Comparison of ENCODE assay signal across 12 cellular contexts in the genomic region with DNA sequence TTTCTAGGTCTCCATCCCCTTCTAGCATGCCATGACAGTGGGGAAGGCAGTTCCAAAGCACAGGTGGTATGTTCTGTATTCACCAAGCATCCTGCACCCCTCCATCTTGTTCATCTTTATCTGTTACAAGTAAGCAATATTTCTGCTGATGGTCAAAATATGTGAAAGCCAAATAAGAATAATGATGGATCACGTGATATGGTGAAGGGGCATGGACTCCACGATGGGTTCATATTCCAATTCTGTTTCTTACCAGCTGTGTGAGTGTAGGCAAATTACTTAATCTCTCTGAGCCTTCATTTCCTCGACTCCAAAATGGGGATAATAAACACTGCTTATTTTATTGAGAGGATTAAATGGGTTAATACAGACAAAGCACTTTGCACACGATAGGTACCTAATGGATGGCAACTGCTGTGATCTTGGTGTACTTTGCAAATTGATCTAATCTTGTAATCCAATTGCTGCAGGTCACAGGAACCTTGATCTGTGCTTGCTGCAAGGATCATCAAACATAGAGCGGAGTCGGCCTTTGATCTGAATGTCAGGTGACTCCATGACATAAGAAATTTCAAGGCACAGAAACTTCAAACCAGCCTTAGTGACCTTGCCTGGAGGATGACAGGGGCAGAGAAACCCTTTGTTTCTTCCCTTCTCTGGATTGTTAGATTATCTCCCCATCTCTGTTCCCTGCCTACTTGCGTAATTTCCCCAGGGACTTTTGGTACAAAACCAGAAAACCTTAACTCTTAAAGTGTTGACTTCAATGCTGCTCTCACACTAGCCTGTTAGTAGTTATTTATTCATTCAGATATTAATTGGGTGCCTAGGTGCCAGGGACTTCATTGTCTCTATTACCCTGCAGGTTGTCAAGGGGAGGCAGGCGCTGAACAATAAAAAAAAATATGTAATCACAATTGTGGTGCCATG. TPM values are rescaled to one million over a fixed set of nuclear protein-coding genes. Genes with fewer than 3 reads are reported as not detected.
DNase-seq lines count a peak whose midpoint lies in the region; ATAC-seq, FAIRE-seq and TF ChIP-seq lines count a peak whose summit lies in the region.
"Had no signal": no experiment of that assay in that cellular context is flagged by ENCODE, and none has a peak within 500 bp of the region (broad histone marks: within the 10 kb centered on the region; RNA-seq: fewer than 3 reads in every experiment).

No MANE protein-coding gene starts in this region.

- RAD21 ChIA-PET in GM12878 (lab: Charles Lee; ENCODE audit: unreplicated experiment) = interaction anchor here (0.9 to 1.8 kb wide), 6 partner anchors 15 to 138 kb away, joined by 3 to 30 read pairs (median 6); a partner anchor contains a TSS

- peaks cover 11% of the 10 kb centered on the region for H3K36me3 ChIP-seq in CD4-positive, alpha-beta memory T cell (ENCODE audit: insufficient read depth, low read length)
- peaks cover 0 to 5% of the 10 kb centered on the region in 2 experiments for H3K36me3 ChIP-seq in GM12878 (ENCODE audit: control insufficient read depth in 2 of 2, insufficient read depth in 2 of 2, low read length in 1 of 2)
- peaks cover 0 to 11% (median 0%) of the 10 kb centered on the region in 3 experiments for H3K36me3 ChIP-seq in naive thymus-derived CD4-positive, alpha-beta T cell (ENCODE audit: control insufficient read depth in 2 of 3, insufficient read depth in 3 of 3, low read length in 3 of 3)
- H3K36me3 ChIP-seq in OCI-LY7 (ENCODE audit: insufficient read depth, low read length) = 0 out of 2 replicates have a peak, but pooled peaks cover 5% of the 10 kb centered on the region

- H3K4me2 ChIP-seq in GM12878 (ENCODE audit: control insufficient read depth, insufficient read depth) (no peak overlapping the region), OCI-LY7 (ENCODE audit: low read length) (no peak overlapping the region)

- ATAC-seq in GM12878 (peak; percentile 3; the same call in 2 of the 3 replicates), HG03354 (IDR thresholded peaks at IDR 0.05; ENCODE audit: poor library complexity, severe bottlenecking, unreplicated experiment) (no peak)
- ATAC-seq in naive thymus-derived CD4-positive, alpha-beta T cell = peak; percentile 65

- H3K27ac ChIP-seq in CD4-positive, alpha-beta memory T cell (ENCODE audit: low read depth, low read length) = no peak overlapping the region
- H3K27ac ChIP-seq in GM12878 (ENCODE audit: control insufficient read depth, insufficient read depth) (no peak overlapping the region), OCI-LY7 (ENCODE audit: low read depth, low read length, poor library complexity, severe bottlenecking) (no peak overlapping the region)
- no peak overlapping the region for H3K27ac ChIP-seq in naive thymus-derived CD4-positive, alpha-beta T cell (ENCODE audit: low read depth, low read length)

- CTCF ChIA-PET in CD4-positive, alpha-beta memory T cell (lab: Charles Lee; ENCODE audit: partially characterized antibody) = interaction anchor here (1.0 to 1.6 kb wide), 2 partner anchors 15 to 51 kb away, joined by 3 to 6 read pairs; no protein-coding TSS in a partner anchor
- CTCF ChIA-PET in GM12878 (lab: Yijun Ruan, JAX) (interaction anchor here (0.8 to 1.6 kb wide), 5 partner anchors 9 to 50 kb away, joined by 3 to 14 read pairs (median 3); a partner anchor contains a TSS), OCI-LY7 (lab: Charles Lee; ENCODE audit: unreplicated experiment) (no interaction called here)
- CTCF ChIA-PET in naive thymus-derived CD4-positive, alpha-beta T cell (lab: Charles Lee) = no interaction called here

- intact Hi-C loops in CD4-positive, alpha-beta memory T cell (cut with micrococcal nuclease) = no loop called here
- intact Hi-C loops in GM12878 (cut with micrococcal nuclease; ENCODE audit: unreplicated experiment) (no loop called here), OCI-LY7 (cut with micrococcal nuclease; ENCODE audit: unreplicated experiment) (no loop called here)
- intact Hi-C loops in naive thymus-derived CD4-positive, alpha-beta T cell (cut with micrococcal nuclease) = loop anchor here in 1 of 2 donors (1.0 kb wide), 1 partner anchor 26 kb away; a partner anchor contains a TSS

- BruUV-seq in GM12878 (replicated peaks; lab: Mats Ljungman, UMichigan) (no TSS peak), OCI-LY7 (replicated peaks; lab: Mats Ljungman, UMichigan) (no TSS peak)

- DNase-seq in CD4-positive, alpha-beta memory T cell = peak in 3 of 5 donors; percentile 10 to 59 (median 25)
- DNase-seq in GM12878 (ENCODE audit: low read depth, low spot score) (no peak), OCI-LY7 (ENCODE audit: low spot score) (no peak), middle frontal gyrus (ENCODE audit: extremely low spot score, low spot score) (no peak)
- DNase-seq in naive thymus-derived CD4-positive, alpha-beta T cell = peak in 7 of 9 donors; percentile 32 to 69 (median 48)
- DNase-seq: anterior cingulate cortex, Calu3, NCI-H524 treated with DMSO at 0.1 percent for 48 hours, right cardiac atrium had no signal

- no peak overlapping the region for H3K4me3 Mint-ChIP-seq in CD4-positive, alpha-beta memory T cell
- H3K4me3 Mint-ChIP-seq in naive thymus-derived CD4-positive, alpha-beta T cell = no peak overlapping the region

- H4K20me1 ChIP-seq in GM12878 (ENCODE audit: control insufficient read depth, insufficient read depth) = no peaks in the 10 kb centered on the region
- H4K20me1 ChIP-seq in OCI-LY7 (ENCODE audit: insufficient read depth, low read length) = no peaks in the 10 kb centered on the region

- H3K36me3 Mint-ChIP-seq in CD4-positive, alpha-beta memory T cell = peaks cover 11 to 16% of the 10 kb centered on the region in 2 donors
- peaks cover under 1 to 10% (median 8%) of the 10 kb centered on the region in 5 donors for H3K36me3 Mint-ChIP-seq in naive thymus-derived CD4-positive, alpha-beta T cell

- H3K27me3 Mint-ChIP-seq in CD4-positive, alpha-beta memory T cell = no peaks in the 10 kb centered on the region
- no peaks in the 10 kb centered on the region for H3K27me3 Mint-ChIP-seq in naive thymus-derived CD4-positive, alpha-beta T cell

- H3K27me3 ChIP-seq in CD4-positive, alpha-beta memory T cell (ENCODE audit: insufficient read depth, low read length) = no peaks in the 10 kb centered on the region
- no peaks in the 10 kb centered on the region for H3K27me3 ChIP-seq in GM12878 (replicated peaks in 1 of 2; ENCODE audit: control insufficient read depth in 2 of 2, insufficient read depth in 2 of 2, low read length in 1 of 2)
- no peaks in the 10 kb centered on the region for H3K27me3 ChIP-seq in naive thymus-derived CD4-positive, alpha-beta T cell (ENCODE audit: control insufficient read depth in 2 of 2, insufficient read depth in 2 of 2, low read length in 2 of 2)

- H3K9me3 ChIP-seq in CD4-positive, alpha-beta memory T cell (ENCODE audit: control insufficient read depth in 1 of 2, low read length in 2 of 2) = no peaks in the 10 kb centered on the region
- H3K9me3 ChIP-seq in GM12878 (replicated peaks; ENCODE audit: control insufficient read depth, insufficient read depth, low read length) (no peaks in the 10 kb centered on the region), OCI-LY7 (ENCODE audit: low read length) (no peaks in the 10 kb centered on the region)
- no peaks in the 10 kb centered on the region for H3K9me3 ChIP-seq in naive thymus-derived CD4-positive, alpha-beta T cell (ENCODE audit: control insufficient read depth in 2 of 3, low read length in 3 of 3)

- POLR2A ChIA-PET in CD4-positive, alpha-beta memory T cell (lab: Charles Lee; ENCODE audit: partially characterized antibody) = interaction anchor here (0.7 to 1.7 kb wide), 2 partner anchors 14 to 26 kb away, joined by 3 to 5 read pairs; a partner anchor contains a TSS
- POLR2A ChIA-PET in GM12878 (lab: Charles Lee) = interaction anchor here (0.6 to 2.0 kb wide), 5 partner anchors 10 to 139 kb away, joined by 3 to 28 read pairs (median 5); a partner anchor contains a TSS
- POLR2A ChIA-PET in naive thymus-derived CD4-positive, alpha-beta T cell (lab: Charles Lee) = interaction anchor here (1.4 kb wide), 1 partner anchor 26 kb away, joined by 3 read pairs; a partner anchor contains a TSS
- POLR2A ChIA-PET in OCI-LY7 (lab: Charles Lee) = interaction anchor here (0.6 to 1.6 kb wide), 4 partner anchors 8 to 328 kb away, joined by 3 to 6 read pairs (median 4); no protein-coding TSS in a partner anchor

- no peak for TF ChIP-seq EP300 in Ishikawa (IDR thresholded peaks at IDR 0.05; ENCODE audit: borderline replicate concordance)
- no peak for TF ChIP-seq EP300 in GM12878 (IDR thresholded peaks at IDR 0.05; ENCODE audit: borderline replicate concordance in 1 of 2, control insufficient read depth in 1 of 2, low read depth in 2 of 2, low read length in 2 of 2)

- H2AFZ ChIP-seq in GM12878 (ENCODE audit: control insufficient read depth, low read depth, low read length) (no peak overlapping the region), OCI-LY7 (ENCODE audit: low read length) (no peak overlapping the region)

- H3K9me2 ChIP-seq in OCI-LY7 (ENCODE audit: insufficient read depth, low read length) = no peaks in the 10 kb centered on the region

- 69% methylated on average over 8 of the region's 8 CpGs for WGBS in GM12878 (ENCODE audit: insufficient coverage, insufficient replicate concordance, low lambda C conversion rate, missing lambda C conversion rate)

- SMC1A ChIA-PET in GM12878 (lab: Charles Lee; ENCODE audit: uncharacterized antibody, unreplicated experiment) = interaction anchor here (0.5 to 2.8 kb wide), 10 partner anchors 16 to 209 kb away, joined by 3 to 27 read pairs (median 6); no protein-coding TSS in a partner anchor

- in situ Hi-C loops in GM12878 (cut with MboI) = no loop called here

- H3K27ac Mint-ChIP-seq in CD4-positive, alpha-beta memory T cell = peak overlapping the region in 5 of 7 donors; percentile 1 to 89 (median 47)
- peak overlapping the region in 4 of 9 donors; percentile 4 to 67 (median 47) for H3K27ac Mint-ChIP-seq in naive thymus-derived CD4-positive, alpha-beta T cell

- peaks cover 23 to 50% (median 39%) of the 10 kb centered on the region in 4 donors for H3K4me1 Mint-ChIP-seq in CD4-positive, alpha-beta memory T cell
- H3K4me1 Mint-ChIP-seq in naive thymus-derived CD4-positive, alpha-beta T cell = peaks cover 17 to 52% (median 40%) of the 10 kb centered on the region in 7 donors

- no peak overlapping the region for H3K4me3 ChIP-seq in CD4-positive, alpha-beta memory T cell (ENCODE audit: low read length in 2 of 2)
- H3K4me3 ChIP-seq in GM12878 (no peak overlapping the region), OCI-LY7 (ENCODE audit: low read depth, low read length, poor library complexity, severe bottlenecking) (no peak overlapping the region)
- H3K4me3 ChIP-seq in naive thymus-derived CD4-positive, alpha-beta T cell (ENCODE audit: low read length) = no peak overlapping the region

- H3K9me3 Mint-ChIP-seq in CD4-positive, alpha-beta memory T cell = peaks cover 0 to 2% (median 0%) of the 10 kb centered on the region in 8 donors
- no peaks in the 10 kb centered on the region for H3K9me3 Mint-ChIP-seq in naive thymus-derived CD4-positive, alpha-beta T cell

- H3K79me2 ChIP-seq in GM12878 (ENCODE audit: control insufficient read depth, insufficient read depth, low read length) (peaks cover 10% of the 10 kb centered on the region), OCI-LY7 (ENCODE audit: insufficient read depth, low read depth, low read length) (no peaks in the 10 kb centered on the region)

- no peak for TF ChIP-seq RAD21 in Ishikawa (IDR thresholded peaks at IDR 0.05; ENCODE audit: low read depth)
- TF ChIP-seq RAD21 in GM12878 (IDR thresholded peaks at IDR 0.05; ENCODE audit: insufficient read depth, low read depth, low read length) = no peak

- FAIRE-seq in GM12878 (lab: Jason Lieb, UNC) = no peak

- peaks cover 41% of the 10 kb centered on the region for H3K4me1 ChIP-seq in CD4-positive, alpha-beta memory T cell (ENCODE audit: insufficient read depth, low read length)
- H3K4me1 ChIP-seq in GM12878 (ENCODE audit: control insufficient read depth, insufficient read depth, low read length) (peaks cover 32% of the 10 kb centered on the region), OCI-LY7 (ENCODE audit: insufficient read depth, low read length, poor library complexity, severe bottlenecking) (peaks cover 23% of the 10 kb centered on the region)
- peaks cover 0 to 5% of the 10 kb centered on the region in 2 donors for H3K4me1 ChIP-seq in naive thymus-derived CD4-positive, alpha-beta T cell (ENCODE audit: control insufficient read depth in 2 of 2, insufficient read depth in 2 of 2, low read length in 2 of 2)

- TF ChIP-seq CTCF in GM12878 (IDR thresholded peaks at IDR 0.05 in 2 of 3, conservative IDR thresholded peaks at IDR 0.05 in 1 of 3; ENCODE audit: control insufficient read depth in 2 of 3, extremely low read depth in 1 of 3, insufficient read depth in 1 of 3, low read depth in 3 of 3, low read length in 3 of 3) (no peak), OCI-LY7 (conservative IDR thresholded peaks at IDR 0.05; ENCODE audit: low read length) (no peak)

- no peak for TF ChIP-seq POLR2A in GM12878 (IDR thresholded peaks at IDR 0.05; ENCODE audit: low read depth, low read length)

- no peak overlapping the region for H3K9ac ChIP-seq in GM12878 (ENCODE audit: control insufficient read depth, insufficient read depth, low read length)

RNA-seq across cellular contexts. Expression of a gene that starts 25.8 kb away (rescaled TPM):
- 10 to 100 TPM; 28.3 to 29.5 TPM for total RNA-seq in CD4-positive, alpha-beta memory T cell
- 10 to 100 TPM; 35.9 to 48.3 TPM for polyA plus RNA-seq in CD4-positive, alpha-beta memory T cell
- 14.5 and 16.2 TPM in 2 replicates for total RNA-seq in GM12878 (2013; cell fraction: nucleolus; rRNA removed)
- total RNA-seq in GM12878 (2014; rRNA removed) = 41.4 and 47.0 TPM in 2 replicates
- 26.9 and 27.8 TPM in 2 replicates for total RNA-seq in GM12878 (2014; rRNA removed; fragmentation: Illumina TruSeq; extraction: Trizol)
- 31.7 and 38.0 TPM in 2 replicates for total RNA-seq in GM12878 (2021)
- 8.3 TPM for polyA plus RNA-seq in GM12878 (2011; ENCODE audit: low read depth)
- polyA plus RNA-seq in GM12878 (2011; rRNA removed) = 42.3 and 51.5 TPM in 2 replicates
- polyA plus RNA-seq in GM12878 (2011; cell fraction: cytosol; rRNA removed) = 77.7 and 114 TPM in 2 replicates
- 83.3 and 88.1 TPM in 2 replicates for polyA plus RNA-seq in GM12878 (2011; cell fraction: nucleus; rRNA removed)
- polyA plus RNA-seq in GM12878 (2012) = 13.3 and 27.8 TPM in 2 replicates
- polyA plus RNA-seq in GM12878 (2014; fragmentation: Illumina TruSeq; extraction: Trizol) = 33.7 and 37.2 TPM in 2 replicates
- 10 to 100 TPM in 1 of 2 experiments, 1 to 10 TPM in 1; 6.1 to 14.2 TPM for polyA plus RNA-seq in GM12878 (2014; fragmentation: Nextera tagmentation; extraction: Ambion mirVana)
- polyA plus RNA-seq in GM12878 (2014; rRNA removed) = 41.4 and 43.0 TPM in 2 replicates
- polyA plus RNA-seq in GM12878 (2016; fragmentation: Nextera tagmentation; extraction: Ambion mirVana) = 10 to 100 TPM in 1 of 2 experiments, 1 to 10 TPM in 1; 3.3 to 16.3 TPM
- polyA minus RNA-seq in GM12878 (2011; rRNA and poly(A)+ RNA removed) = 59.1 and 114 TPM in 2 replicates
- polyA minus RNA-seq in GM12878 (2011; cell fraction: cytosol; rRNA and poly(A)+ RNA removed) = 28.7 and 37.3 TPM in 2 replicates
- 13.7 and 23.2 TPM in 2 replicates for polyA minus RNA-seq in GM12878 (2011; cell fraction: nucleus; rRNA and poly(A)+ RNA removed)
- 10 to 100 TPM; 19.8 to 39.2 (median 31.0) TPM for total RNA-seq in naive thymus-derived CD4-positive, alpha-beta T cell
- 10 to 100 TPM; 13.9 to 23.1 TPM for polyA plus RNA-seq in naive thymus-derived CD4-positive, alpha-beta T cell
- 22.2 and 22.7 TPM in 2 replicates for total RNA-seq in OCI-LY7 (2014; rRNA removed; shearing (Covaris generic))
- 23.5 and 29.1 TPM in 2 replicates for total RNA-seq in OCI-LY7 (2022)

RNA-seq across cellular contexts. Expression of a gene that starts 33.4 kb away (rescaled TPM):
- total RNA-seq in CD4-positive, alpha-beta memory T cell = not detected
- polyA plus RNA-seq in CD4-positive, alpha-beta memory T cell = under 1 TPM in 1 of 2 donors, not detected in 1; 0.75 TPM
- total RNA-seq in GM12878 (2013; cell fraction: nucleolus; rRNA removed) = not detected in 2 replicates
- total RNA-seq in GM12878 (2014; rRNA removed) = 0.06 TPM in 1 of 2 replicates, not detected in the other
- total RNA-seq in GM12878 (2014; rRNA removed; fragmentation: Illumina TruSeq; extraction: Trizol) = 0.04 and 0.09 TPM in 2 replicates
- total RNA-seq in GM12878 (2021) = 0.40 TPM in 1 of 2 replicates, not detected in the other
- polyA plus RNA-seq in GM12878 (2011; ENCODE audit: low read depth) = not detected
- not detected in 2 replicates for polyA plus RNA-seq in GM12878 (2011; rRNA removed)
- 0.18 TPM in 1 of 2 replicates, not detected in the other for polyA plus RNA-seq in GM12878 (2011; cell fraction: cytosol; rRNA removed)
- 0.25 TPM in 1 of 2 replicates, not detected in the other for polyA plus RNA-seq in GM12878 (2011; cell fraction: nucleus; rRNA removed)
- polyA plus RNA-seq in GM12878 (2012) = 0.09 TPM in 1 of 2 replicates, not detected in the other
- polyA plus RNA-seq in GM12878 (2014; fragmentation: Illumina TruSeq; extraction: Trizol) = not detected in 2 replicates
- under 1 TPM in 1 of 2 experiments, not detected in 1; 0.40 TPM for polyA plus RNA-seq in GM12878 (2014; fragmentation: Nextera tagmentation; extraction: Ambion mirVana)
- not detected in 2 replicates for polyA plus RNA-seq in GM12878 (2014; rRNA removed)
- under 1 TPM in 1 of 2 experiments, not detected in 1; 0.39 TPM for polyA plus RNA-seq in GM12878 (2016; fragmentation: Nextera tagmentation; extraction: Ambion mirVana)
- polyA minus RNA-seq in GM12878 (2011; rRNA and poly(A)+ RNA removed) = not detected in 2 replicates
- polyA minus RNA-seq in GM12878 (2011; cell fraction: cytosol; rRNA and poly(A)+ RNA removed) = 0.42 TPM in 1 of 2 replicates, not detected in the other
- 0.12 TPM in 1 of 2 replicates, not detected in the other for polyA minus RNA-seq in GM12878 (2011; cell fraction: nucleus; rRNA and poly(A)+ RNA removed)
- total RNA-seq in naive thymus-derived CD4-positive, alpha-beta T cell = 1 to 10 TPM in 1 of 5 experiments, under 1 TPM in 4; 0.24 to 1.4 (median 0.53) TPM
- polyA plus RNA-seq in naive thymus-derived CD4-positive, alpha-beta T cell = not detected
- total RNA-seq in OCI-LY7 (2014; rRNA removed; shearing (Covaris generic)) = 0.41 TPM in 1 of 2 replicates, not detected in the other
- 0.38 TPM in 1 of 2 replicates, not detected in the other for total RNA-seq in OCI-LY7 (2022)
- total RNA-seq: Calu3, SK-MEL-5 had no signal
- polyA plus RNA-seq: right cardiac atrium had no signal

Comparison
In these comparisons a context has a peak if more than half of its experiments do, and no peak if none do; other contexts are left out.
1. DNase-seq: peak in CD4-positive, alpha-beta memory T cell (3 of 5) and naive thymus-derived CD4-positive, alpha-beta T cell (7 of 9); none in GM12878 (single experiment), OCI-LY7 (single experiment) and middle frontal gyrus (single experiment).
2. CTCF ChIA-PET loops: an anchor here in CD4-positive, alpha-beta memory T cell (1.0 to 1.6 kb wide) and GM12878 (0.8 to 1.6 kb wide); none called in naive thymus-derived CD4-positive, alpha-beta T cell and OCI-LY7.